Comparison of ENCODE assay signal across 32 cellular contexts in genomic region chr16:28205974-28206373, GRCh38.
"Had no signal": no experiment of that assay in that cellular context is flagged by ENCODE, and none has a peak within 500 bp of the region (broad histone marks: within the 10 kb centered on the region; RNA-seq: fewer than 3 reads in every experiment).

No MANE protein-coding gene starts in this region.

- ATAC-seq: activated CD4-positive, alpha-beta T cell treated with anti-CD3 and anti-CD28 coated beads for 36 hours; activated CD8-positive, alpha-beta memory T cell treated with anti-CD3 and anti-CD28 coated beads, Interleukin-2, amount 10 ng/mL, durations not matched to agents 7 days and 5 days; activated CD8-positive, alpha-beta T cell treated with anti-CD3 and anti-CD28 coated beads, Interleukin-2, amount 10 ng/mL, durations not matched to agents 7 days and 5 days; activated naive CD4-positive, alpha-beta T cell treated with anti-CD3 and anti-CD28 coated beads, Interleukin-2, amount 50 U/mL, for 72 hours; effector memory CD8-positive, alpha-beta T cell; foreskin keratinocyte; gastrocnemius medialis; heart left ventricle had no signal

- FAIRE-seq: astrocyte, bronchial epithelial cell had no signal

- H3K27me3 ChIP-seq: brain microvascular endothelial cell, esophagus muscularis mucosa, foreskin keratinocyte, gastrocnemius medialis, heart left ventricle had no signal

- H3K4me3 ChIP-seq: coronary artery, esophagus muscularis mucosa, gastrocnemius medialis, heart left ventricle had no signal

- H3K4me3 Mint-ChIP-seq: activated CD4-positive, alpha-beta memory T cell treated with anti-CD3 and anti-CD28 coated beads for 36 hours; activated CD4-positive, alpha-beta T cell treated with anti-CD3 and anti-CD28 coated beads for 36 hours; activated CD8-positive, alpha-beta memory T cell treated with anti-CD3 and anti-CD28 coated beads, Interleukin-2, amount 10 ng/mL, durations not matched to agents 7 days and 5 days; activated CD8-positive, alpha-beta T cell treated with anti-CD3 and anti-CD28 coated beads, Interleukin-2, amount 10 ng/mL, durations not matched to agents 7 days and 5 days; activated naive CD8-positive, alpha-beta T cell treated with anti-CD3 and anti-CD28 coated beads, Interleukin-2, amount 10 ng/mL, durations not matched to agents 7 days and 5 days; activated T-helper 1 cell treated with anti-CD3 and anti-CD28 coated beads, Interleukin-12 subunit alpha, Interleukin-12 subunit beta, Interleukin-2, Interleukin-4 antibody, amounts not matched to agents 30 ng/mL and 10 ng/mL and 1 ng/mL, durations not matched to agents 14 hours and 24 hours and 36 hours; central memory CD8-positive, alpha-beta T cell; dendritic cell treated with granulocyte-macrophage colony-stimulating factor and Interleukin-4, amounts not matched to agents 40 ng/mL and 50 ng/mL, for 4 days; effector memory CD8-positive, alpha-beta T cell had no signal

- DNase-seq: activated CD4-positive, alpha-beta memory T cell treated with anti-CD3 and anti-CD28 coated beads for 36 hours; activated CD4-positive, alpha-beta T cell treated with anti-CD3 and anti-CD28 coated beads for 36 hours; activated CD4-positive, alpha-beta T cell treated with anti-CD3 and anti-CD28 coated beads, Interleukin-2, amount 10 ng/mL, durations not matched to agents 24 days and 14 days; activated CD4-positive, CD25-positive, alpha-beta regulatory T cell; activated CD4-positive, CD25-positive, alpha-beta regulatory T cell treated with anti-CD3 and anti-CD28 coated beads, Interleukin-2, amount 50 U/mL, for 72 hours; activated CD8-positive, alpha-beta memory T cell treated with anti-CD3 and anti-CD28 coated beads, Interleukin-2, amount 10 ng/mL, durations not matched to agents 7 days and 5 days; activated CD8-positive, alpha-beta memory T cell treated with anti-CD3 and anti-CD28 coated beads, Interleukin-2, amount 50 U/mL, for 4 hours; activated CD8-positive, alpha-beta T cell treated with anti-CD3 and anti-CD28 coated beads, Interleukin-2, amount 10 ng/mL, durations not matched to agents 7 days and 5 days; activated gamma-delta T cell treated with Interleukin-2 at 50 U/mL for 16 hours; activated naive CD4-positive, alpha-beta T cell treated with Interleukin-2 at 50 U/mL for 16 hours; activated naive CD8-positive, alpha-beta T cell treated with anti-CD3 and anti-CD28 coated beads, Interleukin-2, amount 10 ng/mL, durations not matched to agents 7 days and 5 days; activated T-cell treated with anti-CD3 and anti-CD28 coated beads, Interleukin-2, amount 50 U/mL, for 1 hour; activated T-cell treated with anti-CD3 and anti-CD28 coated beads, Interleukin-2, amount 50 U/mL, for 48 hours; anterior cingulate cortex; brain microvascular endothelial cell; effector CD4-positive, alpha-beta T cell; effector memory CD8-positive, alpha-beta T cell; erythroblast; foreskin keratinocyte; gastrocnemius medialis; glutamatergic neuron; heart left ventricle; T-helper 2 cell had no signal

- H3K27ac Mint-ChIP-seq: activated CD4-positive, alpha-beta T cell treated with anti-CD3 and anti-CD28 coated beads, Interleukin-2, amount 10 ng/mL, durations not matched to agents 24 days and 14 days; activated CD8-positive, alpha-beta memory T cell treated with anti-CD3 and anti-CD28 coated beads, Interleukin-2, amount 10 ng/mL, durations not matched to agents 7 days and 5 days; activated CD8-positive, alpha-beta T cell treated with anti-CD3 and anti-CD28 coated beads, Interleukin-2, amount 10 ng/mL, durations not matched to agents 7 days and 5 days; activated naive CD4-positive, alpha-beta T cell treated with anti-CD3 and anti-CD28 coated beads, Interleukin-2, amount 50 U/mL, for 72 hours; activated naive CD8-positive, alpha-beta T cell treated with anti-CD3 and anti-CD28 coated beads, Interleukin-2, amount 10 ng/mL, durations not matched to agents 7 days and 5 days; activated T-helper 1 cell treated with anti-CD3 and anti-CD28 coated beads, Interleukin-12 subunit alpha, Interleukin-12 subunit beta, Interleukin-2, Interleukin-4 antibody, amounts not matched to agents 30 ng/mL and 10 ng/mL and 1 ng/mL, durations not matched to agents 14 hours and 24 hours and 36 hours; activated T-helper 2 cell treated with anti-CD3 and anti-CD28 coated beads, Interferon-gamma antibody, Interleukin-2, Interleukin-4, amounts not matched to agents 10 μg/mL and 5 μg/mL and 100 μg/mL, durations not matched to agents 14 hours and 24 hours and 36 hours; dendritic cell treated with granulocyte-macrophage colony-stimulating factor and Interleukin-4, amounts not matched to agents 40 ng/mL and 50 ng/mL, for 4 days had no signal

- H3K27me3 Mint-ChIP-seq: activated CD4-positive, alpha-beta memory T cell treated with anti-CD3 and anti-CD28 coated beads for 36 hours; activated CD4-positive, alpha-beta T cell treated with anti-CD3 and anti-CD28 coated beads for 36 hours; activated CD4-positive, alpha-beta T cell treated with anti-CD3 and anti-CD28 coated beads, Interleukin-2, amount 10 ng/mL, durations not matched to agents 24 days and 14 days; activated CD8-positive, alpha-beta memory T cell treated with anti-CD3 and anti-CD28 coated beads, Interleukin-2, amount 10 ng/mL, durations not matched to agents 7 days and 5 days; activated naive CD8-positive, alpha-beta T cell treated with anti-CD3 and anti-CD28 coated beads, Interleukin-2, amount 10 ng/mL, durations not matched to agents 7 days and 5 days; central memory CD8-positive, alpha-beta T cell; dendritic cell treated with granulocyte-macrophage colony-stimulating factor and Interleukin-4, amounts not matched to agents 40 ng/mL and 50 ng/mL, for 4 days; effector memory CD8-positive, alpha-beta T cell had no signal

- H3K9me3 Mint-ChIP-seq: activated CD4-positive, alpha-beta memory T cell treated with anti-CD3 and anti-CD28 coated beads for 36 hours; activated CD4-positive, alpha-beta T cell treated with anti-CD3 and anti-CD28 coated beads, Interleukin-2, amount 10 ng/mL, durations not matched to agents 24 days and 14 days; activated naive CD4-positive, alpha-beta T cell treated with anti-CD3 and anti-CD28 coated beads, Interleukin-2, amount 50 U/mL, for 72 hours; activated naive CD8-positive, alpha-beta T cell treated with anti-CD3 and anti-CD28 coated beads, Interleukin-2, amount 10 ng/mL, durations not matched to agents 7 days and 5 days; activated T-helper 1 cell treated with anti-CD3 and anti-CD28 coated beads, Interleukin-12 subunit alpha, Interleukin-12 subunit beta, Interleukin-2, Interleukin-4 antibody, amounts not matched to agents 30 ng/mL and 10 ng/mL and 1 ng/mL, durations not matched to agents 14 hours and 24 hours and 36 hours; activated T-helper 2 cell treated with anti-CD3 and anti-CD28 coated beads, Interferon-gamma antibody, Interleukin-2, Interleukin-4, amounts not matched to agents 10 μg/mL and 5 μg/mL and 100 μg/mL, durations not matched to agents 14 hours and 24 hours and 36 hours; central memory CD8-positive, alpha-beta T cell; dendritic cell treated with granulocyte-macrophage colony-stimulating factor and Interleukin-4, amounts not matched to agents 40 ng/mL and 50 ng/mL, for 4 days; effector memory CD8-positive, alpha-beta T cell had no signal

- H3K27ac ChIP-seq: brain microvascular endothelial cell, coronary artery, esophagus muscularis mucosa, foreskin keratinocyte, gastrocnemius medialis had no signal

- H3K9me3 ChIP-seq: esophagus muscularis mucosa, gastrocnemius medialis, heart left ventricle had no signal
